ENCODE assay signal across 8 cellular contexts in the genomic region with DNA sequence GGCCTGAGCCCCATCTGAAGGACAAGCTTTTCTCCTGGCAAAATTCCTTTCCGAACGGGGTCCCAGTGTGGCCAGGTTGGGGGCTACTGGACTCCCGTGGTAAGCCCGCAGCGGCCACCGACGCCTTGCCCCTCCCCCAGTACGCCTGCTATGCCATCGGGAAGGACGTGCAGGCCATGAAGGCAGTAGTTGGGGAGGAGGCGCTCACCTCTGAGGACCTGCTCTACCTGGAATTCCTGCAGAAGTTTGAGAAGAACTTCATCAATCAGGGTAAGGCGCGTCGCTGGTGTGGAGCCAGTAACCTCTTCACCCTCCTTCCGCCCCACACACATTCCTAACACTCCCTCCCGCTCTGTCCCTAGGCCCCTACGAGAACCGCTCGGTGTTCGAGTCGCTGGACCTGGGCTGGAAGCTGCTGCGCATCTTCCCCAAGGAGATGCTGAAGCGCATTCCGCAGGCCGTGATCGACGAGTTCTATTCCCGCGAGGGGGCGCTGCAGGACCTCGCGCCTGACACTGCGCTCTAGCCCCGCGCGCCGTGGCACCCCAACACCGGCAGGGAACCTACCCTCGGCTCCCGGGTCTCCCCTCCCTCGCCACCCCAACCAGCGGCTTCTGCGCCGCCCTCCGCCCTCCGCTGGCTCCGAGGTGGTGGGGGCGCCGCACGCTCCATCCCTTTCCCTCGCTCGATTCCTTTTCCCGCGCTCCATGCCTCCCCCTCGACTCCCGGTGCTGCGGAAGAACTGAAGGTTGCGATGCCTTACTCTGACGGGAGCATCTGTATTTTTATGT. TPM values are rescaled to one million over a fixed set of nuclear protein-coding genes. Genes with fewer than 3 reads are reported as not detected.
DNase-seq lines count a peak whose midpoint lies in the region; ATAC-seq and TF ChIP-seq lines count a peak whose summit lies in the region.

No MANE protein-coding gene starts in this region.

- no peak overlapping the region for H3K27ac ChIP-seq in left lung

- H3K4me3 ChIP-seq in choroid plexus epithelial cell (ENCODE audit: low read depth, low read length) = peak overlapping the region; percentile 54
- peak overlapping the region; percentile 35 to 38 for H3K4me3 ChIP-seq in left lung

- H3K4me1 ChIP-seq in left lung = peaks cover 0 to 9% of the 10 kb centered on the region in 2 donors

- peak; percentile 81 for ATAC-seq in GM19438 (IDR thresholded peaks at IDR 0.05; ENCODE audit: low read depth, unreplicated experiment)
- ATAC-seq in left lung = peak; percentile 90

- TF ChIP-seq CTCF in choroid plexus epithelial cell (conservative IDR thresholded peaks at IDR 0.05; ENCODE audit: low read depth, low read length) (peak; percentile 76), left lung (IDR thresholded peaks at IDR 0.05) (peak; percentile 64 to 78)

- intact Hi-C loops in left lung (cut with DNase I) = no loop called here

- H3K9me3 ChIP-seq in left lung = no peaks in the 10 kb centered on the region

- H3K36me3 ChIP-seq in left lung = no peaks in the 10 kb centered on the region

- H3K27me3 ChIP-seq in left lung = peaks cover 4 to 63% of the 10 kb centered on the region in 2 donors

- DNase-seq in Ammon's horn (ENCODE audit: low spot score) (peak; percentile 83), HuH-7.5 (ENCODE audit: low spot score) (peak; percentile 48), choroid plexus epithelial cell (ENCODE audit: low read depth) (peak; percentile 70), left lung (peak; percentile 57 to 90), NCI-H1436 treated with DMSO at 0.1 percent for 48 hours (lab: John Stamatoyannopoulos, UW) (no peak)
- peak; percentile 79 to 82 for DNase-seq in activated CD4-positive, alpha-beta T cell treated with anti-CD3 and anti-CD28 coated beads for 4 hours
- peak; percentile 82 to 86 for DNase-seq in stimulated activated CD4-positive, alpha-beta T cell treated with anti-CD3 and anti-CD28 coated beads, Interleukin-2, amount 100 ng/mL, for 48 hours

RNA-seq across cellular contexts. Expression of a gene that starts 13.6 kb away (rescaled TPM):
- total RNA-seq in left lung = under 1 TPM; 0.52 to 0.96 TPM

RNA-seq across cellular contexts. Expression of a gene that starts 29.1 kb away (rescaled TPM):
- under 1 TPM; 0.76 to 0.89 TPM for total RNA-seq in left lung

RNA-seq across cellular contexts. Expression of a gene that starts 29.9 kb away (rescaled TPM):
- total RNA-seq in left lung = 10 to 100 TPM; 63.8 to 72.3 TPM
